ENCODE assay signal across 1 cellular context in genomic region chr11:83063073-83063754, GRCh38.
TF ChIP-seq lines count a peak whose summit lies in the region.

No MANE protein-coding gene starts in this region.

TF ChIP-seq in GM12878, 131 proteins besides CTCF, POLR2A, EP300 and RAD21 (continued from another document and continues in another):
- TF ChIP-seq KLF5 (IDR thresholded peaks at IDR 0.05; ENCODE audit: partially characterized antibody) (peak; percentile 70), TCF7 (IDR thresholded peaks at IDR 0.05; ENCODE audit: borderline replicate concordance) (no peak), ZNF274 (IDR thresholded peaks at IDR 0.05; ENCODE audit: insufficient read depth, insufficient read length) (no peak), RELA (IDR thresholded peaks at IDR 0.05; ENCODE audit: borderline replicate concordance, partially characterized antibody) (no peak), POLR2AphosphoS2 (IDR thresholded peaks at IDR 0.05; ENCODE audit: low read depth, low read length) (no peak), CEBPZ (IDR thresholded peaks at IDR 0.05; ENCODE audit: low read depth, low read length) (no peak), ZBTB11 (CRISPR knock-in tag; IDR thresholded peaks at IDR 0.05) (no peak), SP1 (IDR thresholded peaks at IDR 0.05; ENCODE audit: low read depth, low read length) (peak; percentile 27), ESRRA (IDR thresholded peaks at IDR 0.05; ENCODE audit: low read length) (no peak), ZBTB33 (IDR thresholded peaks at IDR 0.05) (no peak), YY1 (IDR thresholded peaks at IDR 0.05; ENCODE audit: low read depth, low read length) (no peak), NFXL1 (IDR thresholded peaks at IDR 0.05; ENCODE audit: borderline replicate concordance) (no peak), BHLHE40 (IDR thresholded peaks at IDR 0.05; ENCODE audit: borderline replicate concordance in 1 of 2, low read depth in 2 of 2, low read length in 1 of 2) (peak; percentile 14 to 38; a peak in 1 of 4 replicates), JUND (IDR thresholded peaks at IDR 0.05; ENCODE audit: low read depth, low read length) (no peak), NRF1 (conservative IDR thresholded peaks at IDR 0.05; ENCODE audit: low read depth, low read length) (no peak), NKRF (conservative IDR thresholded peaks at IDR 0.05) (peak; percentile 52; the same call in 1 of the 2 replicates), CEBPB (IDR thresholded peaks at IDR 0.05; ENCODE audit: borderline replicate concordance in 1 of 2, low read depth in 2 of 2, low read length in 2 of 2) (no peak; a peak in 1 of 4 replicates), CHD2 (IDR thresholded peaks at IDR 0.05; ENCODE audit: borderline replicate concordance, low read depth, low read length) (peak; percentile 38; the same call in 1 of the 2 replicates), ZZZ3 (IDR thresholded peaks at IDR 0.05; ENCODE audit: control insufficient read depth, insufficient read length, low read depth) (no peak), CBX5 (IDR thresholded peaks at IDR 0.05; ENCODE audit: low read depth) (peak; percentile 64; the same call in 1 of the 2 replicates), MTA2 (IDR thresholded peaks at IDR 0.05; ENCODE audit: low read depth) (peak; percentile 95), RELB (IDR thresholded peaks at IDR 0.05; ENCODE audit: low read depth) (peak; percentile 86), USF1 (IDR thresholded peaks at IDR 0.05; ENCODE audit: borderline replicate concordance, extremely low read length, insufficient read depth, low read depth, low read length) (no peak), SMARCA5 (IDR thresholded peaks at IDR 0.05) (no peak), SPI1 (IDR thresholded peaks at IDR 0.05; ENCODE audit: borderline replicate concordance, insufficient read depth, low read depth, low read length) (peak; percentile 96), RAD51 (IDR thresholded peaks at IDR 0.05) (peak; percentile 56), IRF3 (IDR thresholded peaks at IDR 0.05) (no peak), TARDBP (IDR thresholded peaks at IDR 0.05; ENCODE audit: borderline replicate concordance) (no peak), MAX (IDR thresholded peaks at IDR 0.05; ENCODE audit: low read depth, low read length) (0 out of 2 replicates have a peak, but pooled peaks have one; percentile 32), SREBF1 (IDR thresholded peaks at IDR 0.05; ENCODE audit: low read length) (no peak), NFIC (IDR thresholded peaks at IDR 0.05; ENCODE audit: low read depth, low read length) (peak; percentile 96), RCOR1 (conservative IDR thresholded peaks at IDR 0.05; ENCODE audit: low read depth, low read length) (no peak), SKIL (IDR thresholded peaks at IDR 0.05; ENCODE audit: low read depth, poor library complexity, severe bottlenecking) (peak; percentile 92), MEF2A (IDR thresholded peaks at IDR 0.05; ENCODE audit: insufficient read depth, low read depth, low read length) (peak; percentile 78), SIN3A (IDR thresholded peaks at IDR 0.05; ENCODE audit: low read depth, low read length) (no peak), FOS (IDR thresholded peaks at IDR 0.05; ENCODE audit: borderline replicate concordance, extremely low read depth, insufficient read length) (no peak), SUZ12 (IDR thresholded peaks at IDR 0.05; ENCODE audit: unreplicated experiment) (no peak), RUNX3 (IDR thresholded peaks at IDR 0.05; ENCODE audit: low read length) (peak; percentile 93), TCF12 (IDR thresholded peaks at IDR 0.05; ENCODE audit: low read depth, low read length) (0 out of 2 replicates have a peak, but pooled peaks have one; percentile 32), TBL1XR1 (IDR thresholded peaks at IDR 0.05; ENCODE audit: low read depth, low read length) (peak; percentile 67; the same call in 1 of the 2 replicates), BACH1 (IDR thresholded peaks at IDR 0.05; ENCODE audit: borderline replicate concordance) (peak; percentile 49; the same call in 1 of the 2 replicates), EGR1 (IDR thresholded peaks at IDR 0.05; ENCODE audit: borderline replicate concordance in 1 of 2, low read depth in 2 of 2, low read length in 2 of 2) (no peak), HSF1 (IDR thresholded peaks at IDR 0.05; ENCODE audit: low read depth, low read length) (no peak), KDM1A (IDR thresholded peaks at IDR 0.05; ENCODE audit: borderline replicate concordance) (no peak), ZNF622 (IDR thresholded peaks at IDR 0.05) (no peak), RFX5 (IDR thresholded peaks at IDR 0.05; ENCODE audit: low read depth, low read length) (no peak)
